Comparison of ENCODE assay signal across 8 cellular contexts in genomic region chr4:173370477-173371291, GRCh38. TPM values are rescaled to one million over a fixed set of nuclear protein-coding genes. Genes with fewer than 3 reads are reported as not detected.
DNase-seq lines count a peak whose midpoint lies in the region; ATAC-seq, FAIRE-seq and TF ChIP-seq lines count a peak whose summit lies in the region.

TSS of gene SAP30 (plus strand) at chr4:173370954. CDS start at chr4:173371183, 229 bp downstream.

- H3K4me1 ChIP-seq in kidney (ENCODE audit: control insufficient read depth in 1 of 2, insufficient read depth in 1 of 2, low read depth in 1 of 2, low read length in 2 of 2): peaks cover 0 to 2% of the 10 kb centered on the region in 2 donors

- no peak for TF ChIP-seq CTCF in chondrocyte (IDR thresholded peaks at IDR 0.05)
- TF ChIP-seq CTCF in kidney (IDR thresholded peaks at IDR 0.05; ENCODE audit: borderline replicate concordance, extremely low read depth, insufficient read depth): no peak

- ATAC-seq in HG03439 (IDR thresholded peaks at IDR 0.05; ENCODE audit: unreplicated experiment): peak; percentile 73

- peak within 1 kb of the TSS; percentile 99 for H3K27ac Mint-ChIP-seq in chondrocyte (ENCODE audit: unreplicated experiment)

- no peaks in the 10 kb centered on the region for H3K9me3 ChIP-seq in kidney (ENCODE audit: control insufficient read depth in 1 of 2, low read length in 2 of 2)

- peak within 1 kb of the TSS; percentile 95 to 99 for H3K4me3 ChIP-seq in kidney (ENCODE audit: low read length in 2 of 2)

- H3K36me3 ChIP-seq in kidney (ENCODE audit: control insufficient read depth in 1 of 2, insufficient read depth in 2 of 2, low read length in 2 of 2): no peaks in the 10 kb centered on the region

- H3K36me3 Mint-ChIP-seq in chondrocyte (ENCODE audit: low read depth): peaks cover 2% of the 10 kb centered on the region

- peak; percentile 96 for TF ChIP-seq POLR2A in GM19193 (IDR thresholded peaks at IDR 0.05; ENCODE audit: extremely low read depth, insufficient read depth, insufficient read length)

- H3K9ac ChIP-seq in kidney (ENCODE audit: low read length in 2 of 2): peak within 1 kb of the TSS; percentile 87 to 98

- H3K4me3 Mint-ChIP-seq in chondrocyte (ENCODE audit: unreplicated experiment): peak within 1 kb of the TSS; percentile 100

- FAIRE-seq in kidney (lab: Jason Lieb, UNC): peak; percentile 50

- H3K9me3 Mint-ChIP-seq in chondrocyte (ENCODE audit: low read depth): no peaks in the 10 kb centered on the region

- DNase-seq in AML-193 (lab: John Stamatoyannopoulos, UW): peak; percentile 89 to 95
- DNase-seq in NCI-H510A treated with DMSO at 0.1 percent for 48 hours (lab: John Stamatoyannopoulos, UW): peak; percentile 81
- DNase-seq in activated CD4-positive, alpha-beta T cell treated with anti-CD3 and anti-CD28 coated beads for 24 hours (ENCODE audit: low read depth in 2 of 2): peak; percentile 92 to 93
- peak; percentile 99 for DNase-seq in chondrocyte (ENCODE audit: low spot score)
- DNase-seq in kidney: peak; percentile 100
- DNase-seq in stimulated activated CD4-positive, alpha-beta T cell treated with anti-CD3 and anti-CD28 coated beads, Interleukin-15, amount 100 ng/mL, for 24 hours: peak; percentile 97

- intact Hi-C loops in kidney (cut with DNase I): no loop called here

- no peaks in the 10 kb centered on the region for H3K27me3 Mint-ChIP-seq in chondrocyte (ENCODE audit: low read depth)

- H3K27ac ChIP-seq in kidney (ENCODE audit: low read depth in 2 of 2, low read length in 2 of 2): peak within 1 kb of the TSS; percentile 96

- peaks cover 31% of the 10 kb centered on the region for H3K4me1 Mint-ChIP-seq in chondrocyte (ENCODE audit: low read depth)

RNA-seq across cellular contexts. Expression of gene SAP30, which starts in this region (rescaled TPM):
- total RNA-seq in chondrocyte (18.5 to 23.9 TPM (median 20.0 TPM) in 3 replicates), kidney (16.5 TPM)
- 6.7 TPM for polyA plus RNA-seq in kidney (ENCODE audit: insufficient read depth, low read depth, low replicate concordance)

Comparison
In these comparisons a context has a peak if more than half of its experiments do, and no peak if none do; other contexts are left out.
1. Peak in every context shown above with its lines: DNase-seq, ATAC-seq, H3K4me3 ChIP-seq and H3K27ac ChIP-seq.